ENCODE assay signal across 8 cellular contexts in the genomic region with DNA sequence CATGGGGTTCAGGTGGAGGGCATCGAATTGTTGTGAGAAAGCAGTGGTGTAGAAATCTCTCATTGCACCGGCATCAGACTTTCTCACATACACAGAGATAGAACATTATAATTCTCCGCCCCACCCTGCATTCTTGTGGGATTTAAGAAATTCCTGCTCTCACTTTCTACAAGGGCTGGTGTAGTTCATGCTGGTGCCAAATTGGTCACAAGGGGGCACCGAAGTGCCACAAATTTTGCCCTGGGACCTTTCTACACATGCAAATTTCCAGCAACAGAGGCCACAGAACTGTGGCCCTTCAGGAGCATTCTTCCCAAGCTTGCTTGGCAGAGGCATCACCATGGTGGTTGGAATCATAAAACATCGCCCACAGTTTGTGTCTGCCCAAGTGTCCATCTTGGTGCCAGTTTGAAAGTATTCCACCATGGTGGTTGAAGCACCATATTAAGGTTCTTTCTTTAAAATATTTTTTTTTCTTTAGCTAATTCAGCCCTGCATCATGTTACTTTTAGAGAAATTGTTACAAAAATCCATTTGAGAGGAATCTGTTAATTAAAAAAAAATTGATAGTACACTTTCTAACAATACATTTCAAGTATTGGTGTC.
DNase-seq lines count a peak whose midpoint lies in the region; ATAC-seq and TF ChIP-seq lines count a peak whose summit lies in the region.

No MANE protein-coding gene starts in this region.

- no peak for TF ChIP-seq EP300 in sigmoid colon (IDR thresholded peaks at IDR 0.05)

- ATAC-seq in GM18498 (IDR thresholded peaks at IDR 0.05; ENCODE audit: unreplicated experiment) (peak; percentile 79), HG02852 (IDR thresholded peaks at IDR 0.05; ENCODE audit: unreplicated experiment) (peak; percentile 72)
- ATAC-seq in activated CD8-positive, alpha-beta T cell treated with anti-CD3 and anti-CD28 coated beads for 36 hours: no peak

- no peaks in the 10 kb centered on the region for H3K36me3 Mint-ChIP-seq in activated CD8-positive, alpha-beta T cell treated with anti-CD3 and anti-CD28 coated beads for 36 hours (ENCODE audit: low read depth)

- peaks cover 4% of the 10 kb centered on the region for H3K27me3 Mint-ChIP-seq in activated CD8-positive, alpha-beta T cell treated with anti-CD3 and anti-CD28 coated beads for 36 hours

- H3K4me3 ChIP-seq in sigmoid colon: no peak overlapping the region

- intact Hi-C loops in activated CD8-positive, alpha-beta T cell treated with anti-CD3 and anti-CD28 coated beads for 36 hours (cut with micrococcal nuclease): no loop called here
- intact Hi-C loops in head of caudate nucleus (cut with DNase I): no loop called here
- intact Hi-C loops in sigmoid colon (cut with DNase I): loop anchor here (2.0 to 10.0 kb wide), 3 partner anchors 533 to 1819 kb away; no protein-coding TSS in a partner anchor

- H3K4me3 Mint-ChIP-seq in activated CD8-positive, alpha-beta T cell treated with anti-CD3 and anti-CD28 coated beads for 36 hours: no peak overlapping the region

- 10 to 19% methylated on average over 5 of the region's 5 CpGs for WGBS in sigmoid colon, 2 donors

- peaks cover 5% of the 10 kb centered on the region for H3K4me1 Mint-ChIP-seq in activated CD8-positive, alpha-beta T cell treated with anti-CD3 and anti-CD28 coated beads for 36 hours (ENCODE audit: low read depth)

- no peaks in the 10 kb centered on the region for H3K36me3 ChIP-seq in sigmoid colon

- H3K9me3 Mint-ChIP-seq in activated CD8-positive, alpha-beta T cell treated with anti-CD3 and anti-CD28 coated beads for 36 hours: no peaks in the 10 kb centered on the region

- POLR2A ChIA-PET in activated CD8-positive, alpha-beta T cell treated with anti-CD3 and anti-CD28 coated beads for 36 hours (lab: Charles Lee): no interaction called here

- H3K4me1 ChIP-seq in sigmoid colon: no peaks in the 10 kb centered on the region

- no peaks in the 10 kb centered on the region for H3K9me3 ChIP-seq in sigmoid colon

- peak; percentile 55 for TF ChIP-seq CTCF in C4-2B (conservative IDR thresholded peaks at IDR 0.05)
- TF ChIP-seq CTCF in activated CD8-positive, alpha-beta T cell treated with anti-CD3 and anti-CD28 coated beads for 36 hours (IDR thresholded peaks at IDR 0.05): peak; percentile 48
- TF ChIP-seq CTCF in sigmoid colon (IDR thresholded peaks at IDR 0.05): peak; percentile 30 to 63 (median 48)

- H3K27ac ChIP-seq in C4-2B: no peak overlapping the region
- H3K27ac ChIP-seq in sigmoid colon: no peak overlapping the region

- no peak for TF ChIP-seq POLR2A in sigmoid colon (IDR thresholded peaks at IDR 0.05)

- no peaks in the 10 kb centered on the region for H3K27me3 ChIP-seq in sigmoid colon

- no peak overlapping the region for H3K27ac Mint-ChIP-seq in activated CD8-positive, alpha-beta T cell treated with anti-CD3 and anti-CD28 coated beads for 36 hours

- CTCF ChIA-PET in activated CD8-positive, alpha-beta T cell treated with anti-CD3 and anti-CD28 coated beads for 36 hours (lab: Charles Lee): interaction anchor here (1.2 kb wide), 1 partner anchor 139 kb away, joined by 3 read pairs; no protein-coding TSS in a partner anchor

- DNase-seq in NCI-H2081 (lab: John Stamatoyannopoulos, UW) (peak; percentile 75 to 86), head of caudate nucleus (peak; percentile 23 to 80 (median 62)), sigmoid colon (no peak)
- peak; percentile 42 for DNase-seq in activated CD8-positive, alpha-beta T cell treated with anti-CD3 and anti-CD28 coated beads for 36 hours
- DNase-seq in activated CD4-positive, CD25-positive, alpha-beta regulatory T cell (lab: John Stamatoyannopoulos, UW): no peak

Comparison
In these comparisons a context has a peak if more than half of its experiments do, and no peak if none do; other contexts are left out.
1. DNase-seq: peak in NCI-H2081 (2 of 2), activated CD8-positive, alpha-beta T cell treated with anti-CD3 and anti-CD28 coated beads for 36 hours (single experiment) and head of caudate nucleus (42 of 42); none in sigmoid colon (single experiment) and activated CD4-positive, CD25-positive, alpha-beta regulatory T cell (0 of 4).
2. Peak in every context shown above with its lines, with median percentiles within 50 percentile points of each other: CTCF ChIP-seq.